2 cellular contexts compared by ENCODE assay signal in genomic region chr12:120890963-120891362, GRCh38.
A peak's percentile ranks its signal among the peaks of the same experiment; 100 is the strongest.
TF ChIP-seq lines count a peak whose summit lies in the region.

No MANE protein-coding gene starts in this region.

TF ChIP-seq in A549, 52 proteins besides CTCF, POLR2A, EP300 and RAD21:
- peak; percentile 15 to 43; a peak in 1 of 4 replicates for TF ChIP-seq CEBPB (IDR thresholded peaks at IDR 0.05)
- no peak for TF ChIP-seq ZNF302 (CRISPR knock-in tag; IDR thresholded peaks at IDR 0.05)
- no peak for TF ChIP-seq HEYL (CRISPR knock-in tag; IDR thresholded peaks at IDR 0.05)
- TF ChIP-seq SMC3 (IDR thresholded peaks at IDR 0.05), result no peak
- TF ChIP-seq USF2 (IDR thresholded peaks at IDR 0.05), result no peak
- TF ChIP-seq RCOR1 (IDR thresholded peaks at IDR 0.05; ENCODE audit: low read depth, low read length), result no peak
- no peak for TF ChIP-seq TFCP2L1 (CRISPR knock-in tag; IDR thresholded peaks at IDR 0.05)

TF ChIP-seq in GM12878, 131 proteins besides CTCF, POLR2A, EP300 and RAD21 (continued from another document):
- TF ChIP-seq CEBPB (IDR thresholded peaks at IDR 0.05; ENCODE audit: borderline replicate concordance in 1 of 2, low read depth in 2 of 2, low read length in 2 of 2) (no peak), SREBF2 (IDR thresholded peaks at IDR 0.05; ENCODE audit: low read length) (no peak), ZNF622 (IDR thresholded peaks at IDR 0.05) (no peak), BCLAF1 (IDR thresholded peaks at IDR 0.05) (no peak), JUND (IDR thresholded peaks at IDR 0.05; ENCODE audit: low read depth, low read length) (no peak), RCOR1 (conservative IDR thresholded peaks at IDR 0.05; ENCODE audit: low read depth, low read length) (no peak), BACH1 (IDR thresholded peaks at IDR 0.05; ENCODE audit: borderline replicate concordance) (no peak), HCFC1 (IDR thresholded peaks at IDR 0.05; ENCODE audit: low read length) (no peak), TARDBP (IDR thresholded peaks at IDR 0.05; ENCODE audit: borderline replicate concordance) (no peak), ZNF207 (IDR thresholded peaks at IDR 0.05; ENCODE audit: borderline replicate concordance) (no peak), FOXM1 (IDR thresholded peaks at IDR 0.05; ENCODE audit: low read depth, low read length) (no peak), BMI1 (IDR thresholded peaks at IDR 0.05; ENCODE audit: borderline replicate concordance) (no peak), MYB (IDR thresholded peaks at IDR 0.05; ENCODE audit: borderline replicate concordance, low read depth, low read length) (no peak)
